9 cellular contexts compared by ENCODE assay signal in the genomic region with DNA sequence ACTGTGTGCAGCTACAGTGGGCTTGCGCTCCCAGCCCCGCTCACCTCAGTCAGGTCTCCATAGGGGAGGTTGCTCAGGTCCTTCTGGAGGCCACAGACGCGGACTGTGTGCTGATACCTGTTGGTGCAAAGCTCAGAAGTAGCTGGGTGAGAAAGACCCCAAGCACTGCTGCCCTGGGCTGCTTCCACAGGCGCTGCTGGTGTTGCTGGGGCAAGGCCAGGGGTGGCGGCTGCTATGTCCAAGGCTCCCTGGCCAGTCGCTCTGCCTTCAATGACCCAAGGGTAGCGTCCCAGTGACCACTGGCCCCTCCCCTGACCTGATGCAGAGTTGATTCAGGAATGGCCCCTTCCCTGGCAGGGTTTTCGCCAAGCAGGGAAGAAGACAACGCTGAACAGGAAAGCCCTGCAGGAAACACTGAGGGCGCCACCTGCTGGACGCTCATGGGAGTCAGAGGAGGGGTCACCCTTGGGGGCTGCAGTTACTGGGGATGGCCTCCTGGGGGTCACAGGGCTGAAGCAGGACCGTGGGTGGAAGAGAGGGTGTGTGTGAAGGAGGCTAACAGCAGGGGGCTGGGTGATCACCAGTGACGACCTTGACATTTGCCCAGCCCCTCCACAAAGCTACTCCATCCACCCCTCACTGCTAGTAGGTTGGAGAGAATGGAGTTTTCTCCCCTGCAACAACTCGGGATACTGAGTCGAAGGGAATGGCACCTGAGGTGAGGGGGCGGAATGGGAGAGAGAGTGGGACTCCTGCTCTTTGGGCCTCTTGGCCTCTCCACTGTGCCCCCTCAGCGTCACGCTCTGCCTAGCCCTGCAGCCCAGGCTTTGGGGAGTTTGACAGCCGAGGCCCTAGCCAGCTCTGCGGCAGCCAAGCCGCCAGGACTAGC. TPM values are rescaled to one million over a fixed set of nuclear protein-coding genes. Genes with fewer than 3 reads are reported as not detected.
A peak's percentile ranks its signal among the peaks of the same experiment; 100 is the strongest.
DNase-seq lines count a peak whose midpoint lies in the region; ATAC-seq and TF ChIP-seq lines count a peak whose summit lies in the region.
"Had no signal": no experiment of that assay in that cellular context is flagged by ENCODE, and none has a peak within 500 bp of the region (broad histone marks: within the 10 kb centered on the region; RNA-seq: fewer than 3 reads in every experiment).

No MANE protein-coding gene starts in this region.

- no peaks in the 10 kb centered on the region for H4K20me1 ChIP-seq in hepatocyte (ENCODE audit: insufficient read depth, poor library complexity, severe bottlenecking)

- H3K9me3 ChIP-seq in AG04450 (ENCODE audit: control insufficient read depth, insufficient read depth, low read length) (no peaks in the 10 kb centered on the region; the same call in 1 of the 2 replicates), hepatocyte (ENCODE audit: low read depth) (no peaks in the 10 kb centered on the region)

- H3K9me2 ChIP-seq in hepatocyte (replicated peaks; ENCODE audit: insufficient read depth) = no peaks in the 10 kb centered on the region

- H2AFZ ChIP-seq in hepatocyte = no peak overlapping the region

- POLR2A ChIA-PET in AG04450 (lab: Yijun Ruan, JAX) = no interaction called here

- DNase-seq in AG04450 (ENCODE audit: low read depth, low spot score) (no peak), GM13977 (ENCODE audit: low spot score) (peak; percentile 80), SHP77 (lab: John Stamatoyannopoulos, UW) (peak; percentile 76 to 78), hepatocyte (ENCODE audit: low spot score) (peak; percentile 64)
- DNase-seq in activated effector memory CD4-positive, alpha-beta T cell treated with Interleukin-2 at 50 U/mL for 16 hours = peak; percentile 3
- DNase-seq in stimulated activated CD4-positive, alpha-beta T cell treated with anti-CD3 and anti-CD28 coated beads, Interleukin-2, amount 100 ng/mL, for 24 hours = peak; percentile 66 to 75

- H3K79me2 ChIP-seq in hepatocyte = no peaks in the 10 kb centered on the region

- in situ Hi-C loops in GM13977 (cut with MboI; ENCODE audit: low pct_unique_long_range_greater_than_20kb, low sequenced_read_pairs, unreplicated experiment) = no loop called here

- TF ChIP-seq CTCF in AG04450 (IDR thresholded peaks at IDR 0.05; ENCODE audit: low read depth, low read length) = peak; percentile 71
- peak; percentile 89 for TF ChIP-seq CTCF in GM13977 (IDR thresholded peaks at IDR 0.05; ENCODE audit: extremely low read depth, insufficient read depth, missing control alignments)
- peak; percentile 68 for TF ChIP-seq CTCF in hepatocyte (IDR thresholded peaks at IDR 0.05; ENCODE audit: poor library complexity)

- H3K4me1 ChIP-seq in hepatocyte (ENCODE audit: insufficient read depth) = no peaks in the 10 kb centered on the region

- H3K4me2 ChIP-seq in hepatocyte = no peak overlapping the region

- peaks cover 5% of the 10 kb centered on the region for H3K27me3 ChIP-seq in AG04450 (ENCODE audit: control insufficient read depth, insufficient read depth, low read length)
- H3K27me3 ChIP-seq in hepatocyte = no peaks in the 10 kb centered on the region

- H3K4me3 ChIP-seq in AG04450 (ENCODE audit: low read depth, low read length) (no peak overlapping the region), hepatocyte (no peak overlapping the region)
- H3K4me3 ChIP-seq: skin epidermis had no signal

- CTCF ChIA-PET in AG04450 (lab: Charles Lee) = interaction anchor here (0.5 to 1.8 kb wide), 4 partner anchors 9 to 976 kb away, joined by 3 to 4 read pairs (median 4); no protein-coding TSS in a partner anchor

- no peaks in the 10 kb centered on the region for H3K36me3 ChIP-seq in hepatocyte (replicated peaks; ENCODE audit: insufficient read depth, low read depth)

- ATAC-seq in HG03280 (IDR thresholded peaks at IDR 0.05; ENCODE audit: unreplicated experiment) (peak; percentile 66), HG02763 (IDR thresholded peaks at IDR 0.05; ENCODE audit: unreplicated experiment) (no peak)

- WGBS in hepatocyte (ENCODE audit: low lambda C conversion rate, missing lambda C conversion rate) = 67% methylated on average over 22 of the region's 22 CpGs

- H3K27ac ChIP-seq in AG04450 (ENCODE audit: low read depth, low read length) = no peak overlapping the region
- no peak overlapping the region for H3K27ac ChIP-seq in hepatocyte
- H3K27ac ChIP-seq: skin epidermis had no signal

RNA-seq across cellular contexts. Expression of a gene that starts 38.3 kb away (rescaled TPM):
- polyA plus RNA-seq in AG04450 (2011; rRNA removed) = not detected in 2 replicates
- polyA minus RNA-seq in AG04450 (2011; rRNA and poly(A)+ RNA removed) = not detected in 2 replicates
- not detected in 2 replicates for total RNA-seq in hepatocyte
- not detected in 2 replicates for polyA plus RNA-seq in hepatocyte
